ENCODE assay signal across 3 cellular contexts in the genomic region with DNA sequence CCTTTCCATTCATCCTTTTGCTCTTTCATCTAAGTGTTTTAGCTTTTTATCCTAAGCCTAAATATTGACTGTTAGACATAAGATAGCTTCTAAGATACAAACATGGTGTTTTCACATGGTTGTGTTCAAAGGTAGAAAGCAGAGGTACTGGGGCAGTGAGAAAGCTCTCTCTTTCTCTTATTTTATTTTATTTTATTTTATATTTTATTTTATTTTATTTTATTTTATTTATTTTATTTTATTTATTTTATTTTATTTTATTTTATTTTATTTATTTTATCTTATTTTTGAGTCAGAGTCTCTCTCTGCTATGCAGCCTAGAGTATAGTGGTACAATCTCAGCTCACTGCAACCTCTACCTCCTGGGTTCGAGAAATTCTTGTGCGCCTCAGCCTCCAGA.
"Had no signal": no experiment of that assay in that cellular context is flagged by ENCODE, and none has a peak within 500 bp of the region (broad histone marks: within the 10 kb centered on the region; RNA-seq: fewer than 3 reads in every experiment).

No MANE protein-coding gene starts in this region.

- DNase-seq: GDM1, GF-D8 had no signal

- ATAC-seq: GM12878 had no signal
